7 cellular contexts compared by ENCODE assay signal in the genomic region with DNA sequence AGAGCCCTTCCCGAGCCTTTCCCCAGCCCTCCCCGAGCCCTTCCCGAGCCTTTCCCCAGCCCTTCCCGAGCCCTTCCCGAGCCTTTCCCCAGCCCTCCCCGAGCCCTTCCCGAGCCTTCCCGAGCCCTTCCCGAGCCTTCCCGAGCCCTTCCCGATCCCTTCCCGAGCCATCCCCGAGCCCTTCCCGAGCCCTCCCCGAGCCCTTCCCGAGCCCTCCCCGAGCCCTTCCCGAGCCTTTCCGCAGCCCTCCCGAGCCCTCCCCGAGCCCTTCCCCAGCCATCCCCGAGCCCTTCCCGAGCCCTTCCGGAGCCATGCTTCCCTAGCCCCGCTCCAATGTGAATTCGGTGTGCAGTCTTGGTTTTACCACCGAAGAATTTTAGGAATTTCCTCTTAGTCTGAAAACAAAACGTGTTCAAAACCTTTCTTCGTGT. TPM values are rescaled to one million over a fixed set of nuclear protein-coding genes. Genes with fewer than 3 reads are reported as not detected.
A peak's percentile ranks its signal among the peaks of the same experiment; 100 is the strongest.
DNase-seq lines count a peak whose midpoint lies in the region; TF ChIP-seq lines count a peak whose summit lies in the region.
"Not testable (repeated sequence)": the region's sequence is repeated elsewhere in the genome, so short reads cannot be mapped to it uniquely, and the experiment has no call there.

No MANE protein-coding gene starts in this region.

- H3K4me1 ChIP-seq in ES-I3 (ENCODE audit: insufficient read depth, low read length) (peaks cover 28% of the 10 kb centered on the region), liver (ENCODE audit: control insufficient read depth in 4 of 4, insufficient read depth in 4 of 4, low read length in 3 of 4) (peaks cover 8 to 17% (median 11%) of the 10 kb centered on the region in 4 donors)

- peak overlapping the region; percentile 11; the same call in 1 of the 2 replicates for H3K9ac ChIP-seq in ES-I3 (ENCODE audit: low read depth, low read length)
- H3K9ac ChIP-seq in liver (ENCODE audit: low read depth in 1 of 2, low read length in 2 of 2), result not testable (repeated sequence)

- CTCF ChIA-PET in RWPE1 (lab: Yijun Ruan, JAX), result not testable (repeated sequence)

- TF ChIP-seq RAD21 in liver (IDR thresholded peaks at IDR 0.05), result not testable (repeated sequence)

- H3K27me3 ChIP-seq in liver (ENCODE audit: control insufficient read depth in 4 of 4, insufficient read depth in 4 of 4, low read length in 3 of 4), result not testable (repeated sequence)

- H3K4me3 ChIP-seq in NB4 (ENCODE audit: low read depth, low read length); astrocyte of the spinal cord (ENCODE audit: low read depth, low read length); fibroblast of the aortic adventitia (ENCODE audit: low read depth, low read length): not testable (repeated sequence)
- H3K4me3 ChIP-seq in liver (ENCODE audit: low read depth in 1 of 3, low read length in 3 of 3), result peak overlapping the region in 1 of 3 donors; percentile 20

- not testable (repeated sequence) for TF ChIP-seq POLR2A in NB4 (IDR thresholded peaks at IDR 0.05; ENCODE audit: extremely low read depth, insufficient read length)

- in situ Hi-C loops in astrocyte of the spinal cord (cut with HindIII; ENCODE audit: low sequenced_read_pairs), result not testable (repeated sequence)

- not testable (repeated sequence) for TF ChIP-seq CTCF in NB4 (IDR thresholded peaks at IDR 0.05; ENCODE audit: low read depth, low read length); RWPE1 (conservative IDR thresholded peaks at IDR 0.05; ENCODE audit: low read depth); astrocyte of the spinal cord (IDR thresholded peaks at IDR 0.05; ENCODE audit: low read depth, low read length); fibroblast of the aortic adventitia (IDR thresholded peaks at IDR 0.05; ENCODE audit: insufficient read depth, low read length); liver (IDR thresholded peaks at IDR 0.05; ENCODE audit: low read depth, low read length, missing input control)

- not testable (repeated sequence) for H3K9me3 ChIP-seq in ES-I3 (ENCODE audit: control insufficient read depth, insufficient read depth, low read length); liver (ENCODE audit: control insufficient read depth in 4 of 4, low read length in 3 of 4)

- H3K36me3 ChIP-seq in ES-I3 (ENCODE audit: insufficient read depth, low read length); liver (ENCODE audit: control insufficient read depth in 4 of 4, insufficient read depth in 3 of 4, low read depth in 1 of 4, low read length in 3 of 4): not testable (repeated sequence)

- POLR2A ChIA-PET in RWPE1 (lab: Yijun Ruan, JAX; ENCODE audit: low non-redundant PET), result not testable (repeated sequence)

- H3K27ac ChIP-seq in RWPE1 (peak overlapping the region; percentile 82), liver (ENCODE audit: low read depth in 1 of 2, low read length in 2 of 2) (peak overlapping the region; percentile 3 to 15)

- WGBS in liver, result 26% methylated on average over 29 of the region's 29 CpGs

- peak; percentile 47 for DNase-seq in NB4 (ENCODE audit: low read depth)
- peak; percentile 30 for DNase-seq in RWPE1 (ENCODE audit: low spot score)
- peak; percentile 69 for DNase-seq in astrocyte of the spinal cord (ENCODE audit: low read depth, low spot score)
- DNase-seq in fibroblast of the aortic adventitia (ENCODE audit: low read depth), result peak; percentile 77
- peak; percentile 71 for DNase-seq in putamen (ENCODE audit: low spot score)

TF ChIP-seq in liver, 16 proteins besides CTCF, POLR2A, EP300 and RAD21:
- TF ChIP-seq, protein P1, sequence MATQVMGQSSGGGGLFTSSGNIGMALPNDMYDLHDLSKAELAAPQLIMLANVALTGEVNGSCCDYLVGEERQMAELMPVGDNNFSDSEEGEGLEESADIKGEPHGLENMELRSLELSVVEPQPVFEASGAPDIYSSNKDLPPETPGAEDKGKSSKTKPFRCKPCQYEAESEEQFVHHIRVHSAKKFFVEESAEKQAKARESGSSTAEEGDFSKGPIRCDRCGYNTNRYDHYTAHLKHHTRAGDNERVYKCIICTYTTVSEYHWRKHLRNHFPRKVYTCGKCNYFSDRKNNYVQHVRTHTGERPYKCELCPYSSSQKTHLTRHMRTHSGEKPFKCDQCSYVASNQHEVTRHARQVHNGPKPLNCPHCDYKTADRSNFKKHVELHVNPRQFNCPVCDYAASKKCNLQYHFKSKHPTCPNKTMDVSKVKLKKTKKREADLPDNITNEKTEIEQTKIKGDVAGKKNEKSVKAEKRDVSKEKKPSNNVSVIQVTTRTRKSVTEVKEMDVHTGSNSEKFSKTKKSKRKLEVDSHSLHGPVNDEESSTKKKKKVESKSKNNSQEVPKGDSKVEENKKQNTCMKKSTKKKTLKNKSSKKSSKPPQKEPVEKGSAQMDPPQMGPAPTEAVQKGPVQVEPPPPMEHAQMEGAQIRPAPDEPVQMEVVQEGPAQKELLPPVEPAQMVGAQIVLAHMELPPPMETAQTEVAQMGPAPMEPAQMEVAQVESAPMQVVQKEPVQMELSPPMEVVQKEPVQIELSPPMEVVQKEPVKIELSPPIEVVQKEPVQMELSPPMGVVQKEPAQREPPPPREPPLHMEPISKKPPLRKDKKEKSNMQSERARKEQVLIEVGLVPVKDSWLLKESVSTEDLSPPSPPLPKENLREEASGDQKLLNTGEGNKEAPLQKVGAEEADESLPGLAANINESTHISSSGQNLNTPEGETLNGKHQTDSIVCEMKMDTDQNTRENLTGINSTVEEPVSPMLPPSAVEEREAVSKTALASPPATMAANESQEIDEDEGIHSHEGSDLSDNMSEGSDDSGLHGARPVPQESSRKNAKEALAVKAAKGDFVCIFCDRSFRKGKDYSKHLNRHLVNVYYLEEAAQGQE (IDR thresholded peaks at IDR 0.05), result peak; percentile 31
- peak; percentile 78 for TF ChIP-seq HNF4G (IDR thresholded peaks at IDR 0.05)

RNA-seq across cellular contexts. Expression of a gene that starts 35.2 kb away (rescaled TPM):
- total RNA-seq in fibroblast of the aortic adventitia (ENCODE audit: low replicate concordance) (14.1 and 27.4 TPM in 2 replicates), liver (10 to 100 TPM; 15.2 to 29.6 TPM)
- 10 to 100 TPM; 14.2 to 49.1 TPM for polyA plus RNA-seq in liver

RNA-seq across cellular contexts. Expression of a gene that starts 53.4 kb away (rescaled TPM):
- total RNA-seq in fibroblast of the aortic adventitia (ENCODE audit: low replicate concordance), result 0.27 TPM in 1 of 2 replicates, not detected in the other
- 10 to 100 TPM; 34.7 to 41.0 TPM for total RNA-seq in liver
- polyA plus RNA-seq in liver, result 10 to 100 TPM in 1 of 2 donors, 1 to 10 TPM in 1; 5.1 to 17.8 TPM

RNA-seq across cellular contexts. Expression of a gene that starts 59.8 kb away (rescaled TPM):
- total RNA-seq in fibroblast of the aortic adventitia (ENCODE audit: low replicate concordance) (20.3 and 21.7 TPM in 2 replicates), liver (1 to 10 TPM; 3.8 to 4.5 TPM)
- polyA plus RNA-seq in liver, result 1 to 10 TPM; 3.0 to 3.8 TPM

Comparison
In these comparisons a context has a peak if more than half of its experiments do, and no peak if none do; other contexts are left out.
1. RNA of a gene that starts 53.4 kb away (total RNA-seq): 34.7 to 41.0 TPM in liver; 0.27 TPM in fibroblast of the aortic adventitia; every median in the first group is over 10 times any median in the second.
2. Peak in every context shown above with its lines, with median percentiles within 50 percentile points of each other: DNase-seq.